In the genomic region with DNA sequence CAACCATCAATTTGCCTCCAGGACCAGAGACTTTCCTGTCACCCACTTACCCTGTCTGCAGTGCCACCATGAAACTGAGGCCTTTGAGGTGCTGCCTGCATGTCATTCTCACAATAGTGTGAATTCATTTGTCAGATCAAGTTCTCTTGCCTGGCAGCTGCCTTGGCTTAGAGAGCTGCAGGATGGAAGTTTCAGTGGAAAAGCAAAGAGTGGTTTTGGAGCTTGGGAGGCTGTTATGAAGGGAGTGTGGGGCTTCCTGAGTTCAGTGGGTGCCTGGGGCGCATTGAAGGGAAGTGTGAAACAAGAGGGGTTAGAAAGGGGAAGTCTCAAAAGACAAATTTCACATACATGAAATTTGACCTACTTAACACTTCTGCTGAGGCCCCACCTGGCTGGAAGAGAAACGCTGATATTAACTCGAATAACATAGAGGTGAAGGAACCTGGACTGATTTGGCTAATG, we compare ENCODE assay signal across 1 cellular context.
TF ChIP-seq lines count a peak whose summit lies in the region.

No MANE protein-coding gene starts in this region.

TF ChIP-seq in SK-N-SH treated with all-trans-retinoic acid at 6 μM for 48 hours, 23 proteins besides CTCF, POLR2A, EP300 and RAD21 (continued from another document):
- TF ChIP-seq, protein P1, sequence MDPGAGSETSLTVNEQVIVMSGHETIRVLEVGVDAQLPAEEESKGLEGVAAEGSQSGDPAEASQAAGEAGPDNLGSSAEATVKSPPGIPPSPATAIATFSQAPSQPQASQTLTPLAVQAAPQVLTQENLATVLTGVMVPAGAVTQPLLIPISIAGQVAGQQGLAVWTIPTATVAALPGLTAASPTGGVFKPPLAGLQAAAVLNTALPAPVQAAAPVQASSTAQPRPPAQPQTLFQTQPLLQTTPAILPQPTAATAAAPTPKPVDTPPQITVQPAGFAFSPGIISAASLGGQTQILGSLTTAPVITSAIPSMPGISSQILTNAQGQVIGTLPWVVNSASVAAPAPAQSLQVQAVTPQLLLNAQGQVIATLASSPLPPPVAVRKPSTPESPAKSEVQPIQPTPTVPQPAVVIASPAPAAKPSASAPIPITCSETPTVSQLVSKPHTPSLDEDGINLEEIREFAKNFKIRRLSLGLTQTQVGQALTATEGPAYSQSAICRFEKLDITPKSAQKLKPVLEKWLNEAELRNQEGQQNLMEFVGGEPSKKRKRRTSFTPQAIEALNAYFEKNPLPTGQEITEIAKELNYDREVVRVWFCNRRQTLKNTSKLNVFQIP (CRISPR knock-in tag; IDR thresholded peaks at IDR 0.05; ENCODE audit: borderline replicate concordance, low read depth): no peak
- no peak for TF ChIP-seq ARNTL (CRISPR knock-in tag; IDR thresholded peaks at IDR 0.05; ENCODE audit: borderline replicate concordance, low read depth)
